15 cellular contexts compared by ENCODE assay signal in genomic region chr18:45844938-45845337, GRCh38. TPM values are rescaled to one million over a fixed set of nuclear protein-coding genes. Genes with fewer than 3 reads are reported as not detected.
"Had no signal": no experiment of that assay in that cellular context is flagged by ENCODE, and none has a peak within 500 bp of the region (broad histone marks: within the 10 kb centered on the region; RNA-seq: fewer than 3 reads in every experiment).

No MANE protein-coding gene starts in this region.

- H3K27me3 ChIP-seq: upper lobe of left lung had no signal

- H3K27ac ChIP-seq: esophagus squamous epithelium, upper lobe of left lung had no signal

- H3K9me3 Mint-ChIP-seq: activated T-cell treated with anti-CD3 and anti-CD28 coated beads, Interleukin-2, amount 50 U/mL, for 4 hours; nephron; stimulated activated effector memory CD8-positive, alpha-beta T cell treated with anti-CD3 and anti-CD28 coated beads, Interleukin-12 subunit alpha, Interleukin-12 subunit beta, amount 100 ng/mL, for 72 hours had no signal

- DNase-seq: activated CD4-positive, CD25-positive, alpha-beta regulatory T cell; activated effector memory CD4-positive, alpha-beta T cell treated with anti-CD3 and anti-CD28 coated beads, Interleukin-2, amount 50 U/mL, for 16 hours; activated T-cell treated with anti-CD3 and anti-CD28 coated beads, Interleukin-2, amount 50 U/mL, for 4 hours; esophagus squamous epithelium; foreskin fibroblast; left colon; occipital lobe; right cardiac atrium; T-helper 17 cell; upper lobe of left lung had no signal

- H3K4me1 Mint-ChIP-seq: nephron; stimulated activated effector memory CD8-positive, alpha-beta T cell treated with anti-CD3 and anti-CD28 coated beads, Interleukin-12 subunit alpha, Interleukin-12 subunit beta, amount 100 ng/mL, for 72 hours had no signal

- H3K9me3 ChIP-seq: esophagus squamous epithelium, upper lobe of left lung had no signal

- H3K4me1 ChIP-seq: esophagus squamous epithelium, upper lobe of left lung had no signal

- H3K4me3 Mint-ChIP-seq: activated T-cell treated with anti-CD3 and anti-CD28 coated beads, Interleukin-2, amount 50 U/mL, for 4 hours; nephron; stimulated activated effector memory CD8-positive, alpha-beta T cell treated with anti-CD3 and anti-CD28 coated beads, Interleukin-12 subunit alpha, Interleukin-12 subunit beta, amount 100 ng/mL, for 72 hours; T-helper 17 cell had no signal

- ATAC-seq: activated T-cell treated with anti-CD3 and anti-CD28 coated beads, Interleukin-2, amount 50 U/mL, for 4 hours; left colon; right cardiac atrium; T-helper 17 cell had no signal

- H3K4me3 ChIP-seq: esophagus squamous epithelium, lung, upper lobe of left lung had no signal

- H3K27ac Mint-ChIP-seq: nephron; progenitor cell of endocrine pancreas; stimulated activated effector memory CD8-positive, alpha-beta T cell treated with anti-CD3 and anti-CD28 coated beads, Interleukin-12 subunit alpha, Interleukin-12 subunit beta, amount 100 ng/mL, for 72 hours; T-helper 17 cell had no signal

RNA-seq across cellular contexts. Expression of gene SIGLEC15, which starts 19.5 kb away (rescaled TPM):
- total RNA-seq: activated T-cell treated with anti-CD3 and anti-CD28 coated beads, Interleukin-2, amount 50 U/mL, for 4 hours; cardiac septum; esophagus squamous epithelium; occipital lobe; progenitor cell of endocrine pancreas; T-helper 17 cell had no signal
